Comparison of ENCODE assay signal across 11 cellular contexts in genomic region chr6:110475255-110475654, GRCh38. TPM values are rescaled to one million over a fixed set of nuclear protein-coding genes. Genes with fewer than 3 reads are reported as not detected.
DNase-seq lines count a peak whose midpoint lies in the region; TF ChIP-seq lines count a peak whose summit lies in the region.
"Had no signal": no experiment of that assay in that cellular context is flagged by ENCODE, and none has a peak within 500 bp of the region (broad histone marks: within the 10 kb centered on the region; RNA-seq: fewer than 3 reads in every experiment).

No MANE protein-coding gene starts in this region.

- H3K4me3 ChIP-seq in choroid plexus epithelial cell (ENCODE audit: low read depth, low read length) = no peak overlapping the region
- peak overlapping the region; percentile 53 to 63 for H3K4me3 ChIP-seq in neutrophil (ENCODE audit: low read depth in 1 of 2, low read length in 1 of 2)
- H3K4me3 ChIP-seq: body of pancreas had no signal

- H3K9me3 ChIP-seq in neutrophil = no peaks in the 10 kb centered on the region
- H3K9me3 ChIP-seq: body of pancreas had no signal

- TF ChIP-seq CTCF in choroid plexus epithelial cell (conservative IDR thresholded peaks at IDR 0.05; ENCODE audit: low read depth, low read length) (no peak), neutrophil (IDR thresholded peaks at IDR 0.05) (no peak)

- no peaks in the 10 kb centered on the region for H3K27me3 ChIP-seq in neutrophil
- H3K27me3 ChIP-seq: body of pancreas had no signal

- peak overlapping the region; percentile 74 for H3K27ac ChIP-seq in neutrophil

- H3K4me1 ChIP-seq in neutrophil (ENCODE audit: control insufficient read depth in 1 of 2, insufficient read depth in 1 of 2, low read depth in 1 of 2, low read length in 1 of 2) = peaks cover 28 to 34% of the 10 kb centered on the region in 2 experiments
- H3K4me1 ChIP-seq: body of pancreas had no signal

- DNase-seq in GF-D8 (lab: John Stamatoyannopoulos, UW) (peak; percentile 96), NOMO-1 treated with dmso at 0.1 percent for 144 hours (lab: John Stamatoyannopoulos, UW; ENCODE audit: unreplicated experiment) (peak; percentile 90), choroid plexus epithelial cell (ENCODE audit: low read depth) (peak; percentile 13), globus pallidus (ENCODE audit: low spot score) (no peak), mesenteric fat pad (ENCODE audit: low spot score) (no peak), HuH-7.5 (ENCODE audit: low spot score) (no peak)
- DNase-seq: H9, NCI-H1694 had no signal

- H3K36me3 ChIP-seq in neutrophil = no peaks in the 10 kb centered on the region

RNA-seq across cellular contexts. Expression of gene SLC22A16, which starts 1.2 kb away (rescaled TPM):
- 1.4 TPM for total RNA-seq in mesenteric fat pad
- total RNA-seq: body of pancreas, H9, lung microvascular endothelial cell had no signal

RNA-seq across cellular contexts. Expression of gene DDO, which starts 59.9 kb away (rescaled TPM):
- total RNA-seq in mesenteric fat pad = 3.2 TPM
- total RNA-seq: H9 had no signal

Comparison
In these comparisons a context has a peak if more than half of its experiments do, and no peak if none do; other contexts are left out.
1. DNase-seq: peak in GF-D8 (single experiment), NOMO-1 treated with dmso at 0.1 percent for 144 hours (single experiment) and choroid plexus epithelial cell (single experiment); none in globus pallidus (single experiment), mesenteric fat pad (single experiment) and HuH-7.5 (single experiment).